ENCODE assay signal across 11 cellular contexts in the genomic region with DNA sequence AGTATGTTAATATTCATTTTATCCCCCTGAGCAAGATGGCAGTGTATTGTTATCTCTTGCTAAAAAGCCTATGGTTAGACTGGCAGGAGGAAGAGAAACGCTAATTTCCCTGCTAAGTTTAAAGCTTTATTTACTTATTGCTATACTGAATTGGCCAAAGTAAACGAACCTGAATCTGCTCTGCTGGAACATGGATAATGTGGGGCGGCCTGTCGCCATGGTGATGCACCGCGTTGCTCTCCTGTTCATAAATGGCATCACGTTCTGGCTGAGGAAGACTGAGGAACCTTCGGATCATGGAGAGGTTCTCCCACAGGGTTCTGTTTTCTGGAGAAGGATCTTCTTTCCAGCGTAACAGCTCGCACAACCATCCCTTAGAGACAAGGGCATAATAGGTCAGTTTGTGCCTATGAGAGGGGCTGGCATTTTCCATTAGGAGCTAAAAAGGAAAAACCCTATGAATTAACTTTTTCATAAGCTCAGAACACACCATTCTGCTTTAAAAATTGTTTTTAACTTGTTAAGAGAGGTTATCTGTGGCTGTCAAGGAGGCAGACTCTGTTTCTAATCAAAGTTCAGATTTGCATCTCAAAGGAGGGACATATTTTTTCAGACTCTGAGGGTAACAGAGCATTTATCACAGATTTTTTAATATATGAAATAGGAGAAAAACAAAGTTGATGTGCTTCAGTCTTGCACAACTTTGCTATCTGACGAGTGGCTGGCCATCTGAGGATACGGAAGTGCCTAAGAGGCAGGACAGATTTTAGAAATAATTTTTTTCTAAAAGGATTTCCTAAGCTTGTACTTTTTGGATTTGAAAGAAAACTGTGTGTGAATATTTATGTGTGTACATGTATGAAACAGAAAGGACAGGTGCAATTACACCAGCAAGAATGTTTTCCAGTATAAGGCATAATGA.
DNase-seq lines count a peak whose midpoint lies in the region; ATAC-seq and TF ChIP-seq lines count a peak whose summit lies in the region.
"Had no signal": no experiment of that assay in that cellular context is flagged by ENCODE, and none has a peak within 500 bp of the region (broad histone marks: within the 10 kb centered on the region; RNA-seq: fewer than 3 reads in every experiment).

No MANE protein-coding gene starts in this region.

- DNase-seq in COR-L47 (lab: John Stamatoyannopoulos, UW) (peak; percentile 71), NCI-H1092 treated with DMSO at 0.1 percent for 48 hours (lab: John Stamatoyannopoulos, UW) (peak; percentile 93), SHP77 treated with DMSO at 0.1 percent for 48 hours (lab: John Stamatoyannopoulos, UW) (peak; percentile 23), mucosa of descending colon (peak; percentile 66 to 70 (median 68)), SIG-M5 (lab: John Stamatoyannopoulos, UW) (no peak), NCI-H446 (lab: John Stamatoyannopoulos, UW) (no peak)
- DNase-seq: DMS79; immature natural killer cell; Kasumi-1; stimulated activated CD4-positive, alpha-beta T cell treated with anti-CD3 and anti-CD28 coated beads, Interleukin-12 subunit alpha, Interleukin-12 subunit beta, amount 100 ng/mL, for 4 hours had no signal

- intact Hi-C loops in mucosa of descending colon (cut with DNase I, micrococcal nuclease): no loop called here

- H3K9me3 ChIP-seq in mucosa of descending colon: no peaks in the 10 kb centered on the region

- H3K36me3 ChIP-seq in mucosa of descending colon (ENCODE audit: low read depth): no peaks in the 10 kb centered on the region

- ATAC-seq in mucosa of descending colon: peak; percentile 95
- no peak for ATAC-seq in HG03378 (IDR thresholded peaks at IDR 0.05; ENCODE audit: unreplicated experiment)

- H3K4me3 ChIP-seq in mucosa of descending colon: no peak overlapping the region

- no peak for TF ChIP-seq CTCF in mucosa of descending colon (IDR thresholded peaks at IDR 0.05)

- no peaks in the 10 kb centered on the region for H3K4me1 ChIP-seq in mucosa of descending colon (ENCODE audit: low read depth)

Comparison
In these comparisons a context has a peak if more than half of its experiments do, and no peak if none do; other contexts are left out.
1. DNase-seq: peak in COR-L47 (single experiment), NCI-H1092 treated with DMSO at 0.1 percent for 48 hours (single experiment), SHP77 treated with DMSO at 0.1 percent for 48 hours (single experiment) and mucosa of descending colon (3 of 3); none in SIG-M5 (single experiment) and NCI-H446 (0 of 2).